25 cellular contexts compared by ENCODE assay signal in the genomic region with DNA sequence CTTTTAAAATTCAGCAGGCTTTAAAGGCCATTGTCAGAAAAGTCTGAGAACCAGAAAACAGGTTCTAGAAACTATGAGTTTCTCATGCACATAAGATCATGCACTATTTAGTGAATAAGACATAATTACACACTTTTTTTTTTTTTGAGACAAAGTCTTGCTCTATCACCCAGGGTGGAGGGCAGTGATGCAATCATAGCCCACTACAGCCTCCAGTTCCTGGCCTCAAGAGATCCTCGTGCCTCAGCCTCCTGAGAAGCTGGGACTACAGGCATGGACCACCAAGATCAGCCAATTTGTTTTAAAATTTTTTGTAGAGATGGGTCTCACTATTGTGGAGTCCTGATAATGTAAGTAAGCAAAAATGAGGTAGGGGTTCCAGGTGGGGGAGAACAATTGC.
DNase-seq lines count a peak whose midpoint lies in the region; ATAC-seq and TF ChIP-seq lines count a peak whose summit lies in the region.
"Had no signal": no experiment of that assay in that cellular context is flagged by ENCODE, and none has a peak within 500 bp of the region (broad histone marks: within the 10 kb centered on the region; RNA-seq: fewer than 3 reads in every experiment).

No MANE protein-coding gene starts in this region.

- peak overlapping the region; percentile 63 for H3K4me2 ChIP-seq in OCI-LY7 (ENCODE audit: low read length)
- H3K4me2 ChIP-seq: neural progenitor cell had no signal

- intact Hi-C loops in OCI-LY7 (cut with micrococcal nuclease; ENCODE audit: unreplicated experiment) (loop anchor here (2.0 kb wide), 1 partner anchor 45 kb away; no protein-coding TSS in a partner anchor), sigmoid colon (cut with DNase I) (no loop called here)

- no peaks in the 10 kb centered on the region for H3K36me3 Mint-ChIP-seq in stimulated activated naive CD8-positive, alpha-beta T cell treated with anti-CD3 and anti-CD28 coated beads, Interleukin-15, Interleukin-2, amounts not matched to agents 100 ng/mL and 50 ng/mL, for 24 hours (ENCODE audit: low read depth)
- peaks cover 3 to 8% of the 10 kb centered on the region in 2 donors for H3K36me3 Mint-ChIP-seq in naive B cell
- H3K36me3 Mint-ChIP-seq: neural progenitor cell had no signal

- TF ChIP-seq EP300 in sigmoid colon (IDR thresholded peaks at IDR 0.05) = no peak

- peak overlapping the region; percentile 89; the same call in 1 of the 2 replicates for H2AFZ ChIP-seq in OCI-LY7 (ENCODE audit: low read length)
- H2AFZ ChIP-seq: neural progenitor cell had no signal

- POLR2A ChIA-PET in OCI-LY7 (lab: Charles Lee) = interaction anchor here (0.6 to 4.2 kb wide), 10 partner anchors 9 to 895 kb away, joined by 3 to 44 read pairs (median 5); no protein-coding TSS in a partner anchor

- H3K4me1 Mint-ChIP-seq in stimulated activated naive CD8-positive, alpha-beta T cell treated with anti-CD3 and anti-CD28 coated beads, Interleukin-15, Interleukin-2, amounts not matched to agents 100 ng/mL and 50 ng/mL, for 24 hours (ENCODE audit: low read depth) = peaks cover 81% of the 10 kb centered on the region
- peaks cover 68% of the 10 kb centered on the region for H3K4me1 Mint-ChIP-seq in stimulated activated naive CD8-positive, alpha-beta T cell treated with anti-CD3 and anti-CD28 coated beads, Interleukin-15, amount 100 ng/mL, for 72 hours
- peaks cover 64 to 91% (median 81%) of the 10 kb centered on the region in 3 donors for H3K4me1 Mint-ChIP-seq in naive B cell
- H3K4me1 Mint-ChIP-seq: neural progenitor cell had no signal

- no peaks in the 10 kb centered on the region for H3K9me2 ChIP-seq in OCI-LY7 (ENCODE audit: insufficient read depth, low read length)

- peaks cover 4% of the 10 kb centered on the region; the same call in 1 of the 2 replicates for H3K9me3 ChIP-seq in OCI-LY7 (ENCODE audit: low read length)
- no peaks in the 10 kb centered on the region for H3K9me3 ChIP-seq in sigmoid colon
- H3K9me3 ChIP-seq: right lobe of liver had no signal

- CTCF ChIA-PET in OCI-LY7 (lab: Charles Lee; ENCODE audit: unreplicated experiment) = no interaction called here

- no peaks in the 10 kb centered on the region for H3K27me3 ChIP-seq in sigmoid colon
- H3K27me3 ChIP-seq: neural progenitor cell, right lobe of liver had no signal

- no peak for DNase-seq in stimulated activated naive CD8-positive, alpha-beta T cell treated with anti-CD3 and anti-CD28 coated beads, Interleukin-15, amount 100 ng/mL, for 72 hours
- DNase-seq in OCI-LY7 (ENCODE audit: low spot score) (no peak), naive B cell (no peak), sigmoid colon (no peak)
- DNase-seq in stimulated activated CD4-positive, alpha-beta T cell treated with anti-CD3 and anti-CD28 coated beads, Interleukin-15, amount 100 ng/mL, for 24 hours = no peak
- DNase-seq: activated CD4-positive, alpha-beta T cell treated with anti-CD3 and anti-CD28 coated beads for 36 hours; C1 segment of cervical spinal cord; cerebellar nuclear complex; dorsolateral prefrontal cortex; HCEC 1CT; kidney; NCI-H1105; NCI-H2029 treated with DMSO at 0.1 percent for 48 hours; NCI-H345; posterior cingulate gyrus; right lobe of liver; SHP77 treated with DMSO at 0.1 percent for 48 hours; stimulated activated CD8-positive, alpha-beta memory T cell treated with anti-CD3 and anti-CD28 coated beads, Interleukin-4, amount 100 ng/mL, for 48 hours; substantia nigra had no signal

- H3K36me3 ChIP-seq in OCI-LY7 (ENCODE audit: insufficient read depth, low read length) (no peaks in the 10 kb centered on the region), sigmoid colon (no peaks in the 10 kb centered on the region)
- H3K36me3 ChIP-seq: neural progenitor cell, right lobe of liver had no signal

- H3K27ac ChIP-seq in OCI-LY7 (ENCODE audit: low read depth, low read length, poor library complexity, severe bottlenecking) = peak overlapping the region; percentile 57
- H3K27ac ChIP-seq in sigmoid colon = no peak overlapping the region
- H3K27ac ChIP-seq: dorsolateral prefrontal cortex, neural progenitor cell, right lobe of liver had no signal

- H3K4me3 ChIP-seq in OCI-LY7 (ENCODE audit: low read depth, low read length, poor library complexity, severe bottlenecking) (peak overlapping the region; percentile 22), sigmoid colon (no peak overlapping the region)
- H3K4me3 ChIP-seq: dorsolateral prefrontal cortex, neural progenitor cell, right lobe of liver had no signal

- no peaks in the 10 kb centered on the region for H3K27me3 Mint-ChIP-seq in stimulated activated naive CD8-positive, alpha-beta T cell treated with anti-CD3 and anti-CD28 coated beads, Interleukin-15, Interleukin-2, amounts not matched to agents 100 ng/mL and 50 ng/mL, for 24 hours
- no peaks in the 10 kb centered on the region for H3K27me3 Mint-ChIP-seq in stimulated activated naive CD8-positive, alpha-beta T cell treated with anti-CD3 and anti-CD28 coated beads, Interleukin-15, amount 100 ng/mL, for 72 hours
- no peaks in the 10 kb centered on the region for H3K27me3 Mint-ChIP-seq in naive B cell
- H3K27me3 Mint-ChIP-seq: activated CD4-positive, alpha-beta T cell treated with anti-CD3 and anti-CD28 coated beads for 36 hours; activated CD8-positive, alpha-beta memory T cell treated with anti-CD3 and anti-CD28 coated beads, Interleukin-2, amount 10 ng/mL, durations not matched to agents 7 days and 5 days; activated naive CD4-positive, alpha-beta T cell treated with anti-CD3 and anti-CD28 coated beads, Interleukin-2, amount 50 U/mL, for 24 hours had no signal

- no peak for TF ChIP-seq CTCF in OCI-LY7 (conservative IDR thresholded peaks at IDR 0.05; ENCODE audit: low read length)
- TF ChIP-seq CTCF in sigmoid colon (IDR thresholded peaks at IDR 0.05) = no peak

- H3K79me2 ChIP-seq in OCI-LY7 (ENCODE audit: insufficient read depth, low read depth, low read length) = no peaks in the 10 kb centered on the region

- peak overlapping the region; percentile 6 for H3K27ac Mint-ChIP-seq in stimulated activated naive CD8-positive, alpha-beta T cell treated with anti-CD3 and anti-CD28 coated beads, Interleukin-15, Interleukin-2, amounts not matched to agents 100 ng/mL and 50 ng/mL, for 24 hours
- no peak overlapping the region for H3K27ac Mint-ChIP-seq in stimulated activated naive CD8-positive, alpha-beta T cell treated with anti-CD3 and anti-CD28 coated beads, Interleukin-15, amount 100 ng/mL, for 72 hours
- peak overlapping the region in 5 of 6 donors; percentile 84 to 98 (median 94) for H3K27ac Mint-ChIP-seq in naive B cell
- H3K27ac Mint-ChIP-seq: activated CD4-positive, alpha-beta T cell treated with anti-CD3 and anti-CD28 coated beads for 36 hours; activated naive CD4-positive, alpha-beta T cell treated with anti-CD3 and anti-CD28 coated beads, Interleukin-2, amount 50 U/mL, for 24 hours; neural progenitor cell had no signal

- no peaks in the 10 kb centered on the region for H3K9me3 Mint-ChIP-seq in stimulated activated naive CD8-positive, alpha-beta T cell treated with anti-CD3 and anti-CD28 coated beads, Interleukin-15, Interleukin-2, amounts not matched to agents 100 ng/mL and 50 ng/mL, for 24 hours
- H3K9me3 Mint-ChIP-seq in stimulated activated naive CD8-positive, alpha-beta T cell treated with anti-CD3 and anti-CD28 coated beads, Interleukin-15, amount 100 ng/mL, for 72 hours = no peaks in the 10 kb centered on the region
- H3K9me3 Mint-ChIP-seq in naive B cell = peaks cover 0 to 5% (median 0%) of the 10 kb centered on the region in 7 donors
- H3K9me3 Mint-ChIP-seq: activated naive CD4-positive, alpha-beta T cell treated with anti-CD3 and anti-CD28 coated beads, Interleukin-2, amount 50 U/mL, for 24 hours; neural progenitor cell had no signal

- H3K4me1 ChIP-seq in OCI-LY7 (ENCODE audit: insufficient read depth, low read length, poor library complexity, severe bottlenecking) = peaks cover 26% of the 10 kb centered on the region
- H3K4me1 ChIP-seq in sigmoid colon = peaks cover 0 to 7% (median 0%) of the 10 kb centered on the region in 4 donors
- H3K4me1 ChIP-seq: neural progenitor cell, right lobe of liver had no signal

- no TSS peak for BruUV-seq in OCI-LY7 (replicated peaks; lab: Mats Ljungman, UMichigan)

- no peak for TF ChIP-seq POLR2A in sigmoid colon (IDR thresholded peaks at IDR 0.05)

- no peaks in the 10 kb centered on the region for H4K20me1 ChIP-seq in OCI-LY7 (ENCODE audit: insufficient read depth, low read length)

- WGBS in sigmoid colon, 2 donors = 74 to 85% methylated on average over 1 of the region's 1 CpG

- no peak overlapping the region for H3K4me3 Mint-ChIP-seq in stimulated activated naive CD8-positive, alpha-beta T cell treated with anti-CD3 and anti-CD28 coated beads, Interleukin-15, Interleukin-2, amounts not matched to agents 100 ng/mL and 50 ng/mL, for 24 hours
- H3K4me3 Mint-ChIP-seq in stimulated activated naive CD8-positive, alpha-beta T cell treated with anti-CD3 and anti-CD28 coated beads, Interleukin-15, amount 100 ng/mL, for 72 hours = no peak overlapping the region
- H3K4me3 Mint-ChIP-seq in naive B cell = peak overlapping the region; percentile 23 to 90 (median 62)
- H3K4me3 Mint-ChIP-seq: activated CD4-positive, alpha-beta T cell treated with anti-CD3 and anti-CD28 coated beads for 36 hours; activated CD8-positive, alpha-beta memory T cell treated with anti-CD3 and anti-CD28 coated beads, Interleukin-2, amount 10 ng/mL, durations not matched to agents 7 days and 5 days; neural progenitor cell had no signal

- ATAC-seq in stimulated activated naive CD8-positive, alpha-beta T cell treated with anti-CD3 and anti-CD28 coated beads, Interleukin-15, amount 100 ng/mL, for 72 hours = no peak
- ATAC-seq in naive B cell (ENCODE audit: low read depth in 2 of 2) (no peak), HG03097 (IDR thresholded peaks at IDR 0.05; ENCODE audit: low FRiP score, unreplicated experiment) (no peak), GM21619 (IDR thresholded peaks at IDR 0.05; ENCODE audit: unreplicated experiment) (no peak)
- ATAC-seq: activated CD4-positive, alpha-beta T cell treated with anti-CD3 and anti-CD28 coated beads for 36 hours had no signal

Comparison
In these comparisons a context has a peak if more than half of its experiments do, and no peak if none do; other contexts are left out.
1. H3K27ac Mint-ChIP-seq: peak in stimulated activated naive CD8-positive, alpha-beta T cell treated with anti-CD3 and anti-CD28 coated beads, Interleukin-15, Interleukin-2, amounts not matched to agents 100 ng/mL and 50 ng/mL, for 24 hours (single experiment) and naive B cell (5 of 6); none in stimulated activated naive CD8-positive, alpha-beta T cell treated with anti-CD3 and anti-CD28 coated beads, Interleukin-15, amount 100 ng/mL, for 72 hours (0 of 2).
2. H3K4me3 Mint-ChIP-seq: peak in naive B cell (8 of 8); none in stimulated activated naive CD8-positive, alpha-beta T cell treated with anti-CD3 and anti-CD28 coated beads, Interleukin-15, Interleukin-2, amounts not matched to agents 100 ng/mL and 50 ng/mL, for 24 hours (single experiment) and stimulated activated naive CD8-positive, alpha-beta T cell treated with anti-CD3 and anti-CD28 coated beads, Interleukin-15, amount 100 ng/mL, for 72 hours (0 of 2).